22 cellular contexts compared by ENCODE assay signal in genomic region chr2:144275340-144275739, GRCh38.
"Had no signal": no experiment of that assay in that cellular context is flagged by ENCODE, and none has a peak within 500 bp of the region (broad histone marks: within the 10 kb centered on the region; RNA-seq: fewer than 3 reads in every experiment).

No MANE protein-coding gene starts in this region.

- ATAC-seq: left lobe of liver; natural killer cell; right lobe of liver; stimulated activated effector memory CD8-positive, alpha-beta T cell treated with anti-CD3 and anti-CD28 coated beads, Interleukin-12 subunit alpha, Interleukin-12 subunit beta, amount 100 ng/mL, for 72 hours; upper lobe of right lung had no signal

- H3K9me3 ChIP-seq: ovary, right lobe of liver, suprapubic skin, thoracic aorta, tibial artery, upper lobe of right lung had no signal

- DNase-seq: glutamatergic neuron; hippocampal formation; kidney glomerular epithelial cell; left cardiac atrium; naive B cell; natural killer cell; ovary; retina; right lobe of liver; stimulated activated CD4-positive, alpha-beta T cell treated with anti-CD3 and anti-CD28 coated beads, Interleukin-12 subunit alpha, Interleukin-12 subunit beta, amount 100 ng/mL, for 4 hours; stimulated activated CD4-positive, alpha-beta T cell treated with anti-CD3 and anti-CD28 coated beads, Interleukin-15, amount 100 ng/mL, for 24 hours; stimulated activated CD4-positive, alpha-beta T cell treated with anti-CD3 and anti-CD28 coated beads, Interleukin-2, amount 100 ng/mL, for 24 hours; stimulated activated CD4-positive, alpha-beta T cell treated with anti-CD3 and anti-CD28 coated beads, Interleukin-4, amount 100 ng/mL, for 1 hour; stimulated activated naive CD4-positive, alpha-beta T cell; tibial artery; trophoblast cell; upper lobe of right lung had no signal

- H3K4me3 ChIP-seq: ovary, right lobe of liver, skin epidermis, suprapubic skin, thoracic aorta, tibial artery, upper lobe of right lung had no signal

- H3K27ac ChIP-seq: ovary, right lobe of liver, skin epidermis, suprapubic skin, thoracic aorta, tibial artery, upper lobe of right lung had no signal

- H3K27me3 ChIP-seq: ovary, right lobe of liver, suprapubic skin, tibial artery, upper lobe of right lung had no signal

- H3K36me3 ChIP-seq: ovary, right lobe of liver, suprapubic skin, thoracic aorta, tibial artery, upper lobe of right lung had no signal

- H3K4me1 ChIP-seq: right lobe of liver, suprapubic skin, tibial artery had no signal
